ENCODE assay signal across 8 cellular contexts in the genomic region with DNA sequence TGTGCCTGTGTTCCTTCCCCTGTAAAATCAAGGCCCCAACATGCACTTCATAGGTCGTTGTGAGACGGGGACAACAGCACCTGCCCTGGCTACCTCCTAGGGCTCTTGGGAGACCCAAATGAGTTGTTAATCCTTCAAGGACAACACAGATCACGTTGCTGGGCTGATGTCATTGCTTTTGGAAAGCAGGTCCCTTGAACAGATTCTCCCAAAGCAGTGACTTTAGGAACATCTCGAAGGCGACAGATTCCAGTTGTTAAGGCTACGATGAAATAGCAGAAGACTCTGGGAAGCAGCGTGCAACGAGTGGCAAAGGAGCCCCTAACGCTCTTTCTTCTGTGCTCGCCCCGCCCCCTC. TPM values are rescaled to one million over a fixed set of nuclear protein-coding genes. Genes with fewer than 3 reads are reported as not detected.
DNase-seq lines count a peak whose midpoint lies in the region; ATAC-seq, FAIRE-seq and TF ChIP-seq lines count a peak whose summit lies in the region.

No MANE protein-coding gene starts in this region.

- no peaks in the 10 kb centered on the region for H3K9me3 ChIP-seq in naive thymus-derived CD4-positive, alpha-beta T cell (ENCODE audit: control insufficient read depth in 2 of 3, low read length in 3 of 3)

- DNase-seq in DMS79 treated with DMSO at 0.1 percent for 48 hours (lab: John Stamatoyannopoulos, UW) (peak; percentile 65), D721Med (ENCODE audit: insufficient read length, low spot score) (no peak), HuH-7.5 (ENCODE audit: low spot score) (no peak)
- DNase-seq in naive thymus-derived CD4-positive, alpha-beta T cell = no peak
- no peak for DNase-seq in activated CD4-positive, alpha-beta T cell treated with anti-CD3 and anti-CD28 coated beads for 1 hour

- peaks cover 0 to 17% (median 0%) of the 10 kb centered on the region in 5 donors for H3K27me3 Mint-ChIP-seq in naive thymus-derived CD4-positive, alpha-beta T cell

- POLR2A ChIA-PET in naive thymus-derived CD4-positive, alpha-beta T cell (lab: Charles Lee) = interaction anchor here (1.7 kb wide), 1 partner anchor 27 kb away, joined by 8 read pairs; the partner anchor contains the start of gene MAP1LC3B2

- ATAC-seq in HG02973 (IDR thresholded peaks at IDR 0.05; ENCODE audit: unreplicated experiment) (peak; percentile 7), HG02870 (IDR thresholded peaks at IDR 0.05; ENCODE audit: unreplicated experiment) (no peak)
- ATAC-seq in naive thymus-derived CD4-positive, alpha-beta T cell = peak; percentile 14

- peaks cover 0 to 1% (median 0%) of the 10 kb centered on the region in 11 donors for H3K9me3 Mint-ChIP-seq in naive thymus-derived CD4-positive, alpha-beta T cell

- H3K27me3 ChIP-seq in naive thymus-derived CD4-positive, alpha-beta T cell (ENCODE audit: control insufficient read depth in 2 of 2, insufficient read depth in 2 of 2, low read length in 2 of 2) = no peaks in the 10 kb centered on the region

- peaks cover 6 to 9% of the 10 kb centered on the region in 2 donors for H3K4me1 ChIP-seq in naive thymus-derived CD4-positive, alpha-beta T cell (ENCODE audit: control insufficient read depth in 2 of 2, insufficient read depth in 2 of 2, low read length in 2 of 2)

- FAIRE-seq in D721Med (lab: Jason Lieb, UNC) = no peak

- no peak for TF ChIP-seq CTCF in D721Med (IDR thresholded peaks at IDR 0.05; ENCODE audit: insufficient read depth, missing control alignments)

- intact Hi-C loops in naive thymus-derived CD4-positive, alpha-beta T cell (cut with micrococcal nuclease) = loop anchor here (1.0 to 10.0 kb wide), 6 partner anchors 26 to 256 kb away; partner anchors contain the start of genes MAP1LC3B2 (in 2 of the 2), MED13L (in 2 of the 2), RNFT2 (in 1 of the 2) and SPRING1 (in 1 of the 2)

- H3K4me3 Mint-ChIP-seq in naive thymus-derived CD4-positive, alpha-beta T cell = peak overlapping the region; percentile 82 to 97 (median 88)

- CTCF ChIA-PET in naive thymus-derived CD4-positive, alpha-beta T cell (lab: Charles Lee) = interaction anchor here (0.6 kb wide), 1 partner anchor 58 kb away, joined by 3 read pairs; no protein-coding TSS in a partner anchor

- peaks cover 0 to 4% (median 0%) of the 10 kb centered on the region in 5 donors for H3K36me3 Mint-ChIP-seq in naive thymus-derived CD4-positive, alpha-beta T cell

- H3K27ac ChIP-seq in angular gyrus (ENCODE audit: low read depth, low read length) = peak overlapping the region; percentile 67
- peak overlapping the region; percentile 47 for H3K27ac ChIP-seq in naive thymus-derived CD4-positive, alpha-beta T cell (ENCODE audit: low read depth, low read length)

- H3K4me1 Mint-ChIP-seq in naive thymus-derived CD4-positive, alpha-beta T cell = peaks cover 19 to 35% (median 28%) of the 10 kb centered on the region in 7 donors

- H3K4me3 ChIP-seq in naive thymus-derived CD4-positive, alpha-beta T cell (ENCODE audit: low read length) = peak overlapping the region; percentile 84

- H3K36me3 ChIP-seq in naive thymus-derived CD4-positive, alpha-beta T cell (ENCODE audit: control insufficient read depth in 2 of 3, insufficient read depth in 3 of 3, low read length in 3 of 3) = no peaks in the 10 kb centered on the region

- peak overlapping the region in 3 of 9 donors; percentile 30 to 74 (median 67) for H3K27ac Mint-ChIP-seq in naive thymus-derived CD4-positive, alpha-beta T cell

RNA-seq across cellular contexts. Expression of gene MAP1LC3B2, which starts 26.2 kb away (rescaled TPM):
- total RNA-seq in naive thymus-derived CD4-positive, alpha-beta T cell = 1 to 10 TPM in 3 of 5 experiments, under 1 TPM in 2; 0.48 to 6.6 (median 1.5) TPM
- 1 to 10 TPM; 4.4 to 5.9 TPM for polyA plus RNA-seq in naive thymus-derived CD4-positive, alpha-beta T cell
